In the genomic region with DNA sequence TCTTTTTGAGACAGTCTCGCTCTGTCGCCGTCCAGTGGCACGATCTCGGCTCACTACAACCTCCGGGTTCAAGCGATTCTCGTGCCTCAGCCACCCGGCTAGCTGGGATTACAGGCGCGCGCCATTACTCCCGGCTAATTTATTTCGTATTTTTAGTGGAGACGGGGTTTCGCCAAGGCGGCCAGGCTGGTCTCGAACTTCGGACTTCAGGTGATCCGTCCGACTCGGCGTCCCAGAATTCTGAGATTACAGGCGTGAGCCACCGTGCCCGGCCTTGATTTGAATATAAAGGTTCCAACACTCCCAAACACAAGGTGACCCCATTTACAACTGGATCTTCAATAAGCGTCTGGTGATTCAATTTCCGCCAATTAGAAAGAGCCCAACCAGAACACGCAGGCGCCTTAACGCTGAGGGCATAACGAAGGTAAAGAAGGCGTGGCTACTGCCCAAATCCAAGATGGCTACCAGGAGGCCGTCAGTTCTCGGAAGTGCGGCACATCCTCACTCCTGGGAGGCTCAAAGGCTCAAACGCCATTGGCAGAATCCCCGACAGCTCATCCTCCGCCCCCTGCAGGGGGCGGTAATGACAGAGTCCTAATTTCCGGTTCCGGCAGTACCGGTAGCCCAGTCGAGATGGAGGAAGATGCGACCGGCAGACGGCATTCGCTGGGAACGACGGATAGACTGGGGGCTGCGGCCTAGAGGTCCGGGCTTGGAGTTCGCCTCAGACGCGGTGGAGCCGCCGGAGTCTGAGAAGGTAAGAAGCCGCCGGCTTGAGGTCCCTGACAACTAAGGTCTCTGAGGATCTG, we compare ENCODE assay signal across 1 cellular context.
TF ChIP-seq lines count a peak whose summit lies in the region.

A gene with protein sequence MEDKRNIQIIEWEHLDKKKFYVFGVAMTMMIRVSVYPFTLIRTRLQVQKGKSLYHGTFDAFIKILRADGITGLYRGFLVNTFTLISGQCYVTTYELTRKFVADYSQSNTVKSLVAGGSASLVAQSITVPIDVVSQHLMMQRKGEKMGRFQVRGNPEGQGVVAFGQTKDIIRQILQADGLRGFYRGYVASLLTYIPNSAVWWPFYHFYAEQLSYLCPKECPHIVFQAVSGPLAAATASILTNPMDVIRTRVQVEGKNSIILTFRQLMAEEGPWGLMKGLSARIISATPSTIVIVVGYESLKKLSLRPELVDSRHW (plus strand): TSS at position 617 of the 812 bp plus-strand sequence. CDS start 5,744 bp downstream, outside the sequence.

TF ChIP-seq in WTC11, 78 proteins besides CTCF, POLR2A, EP300 and RAD21 (continued from another document):
- TF ChIP-seq, protein P1, sequence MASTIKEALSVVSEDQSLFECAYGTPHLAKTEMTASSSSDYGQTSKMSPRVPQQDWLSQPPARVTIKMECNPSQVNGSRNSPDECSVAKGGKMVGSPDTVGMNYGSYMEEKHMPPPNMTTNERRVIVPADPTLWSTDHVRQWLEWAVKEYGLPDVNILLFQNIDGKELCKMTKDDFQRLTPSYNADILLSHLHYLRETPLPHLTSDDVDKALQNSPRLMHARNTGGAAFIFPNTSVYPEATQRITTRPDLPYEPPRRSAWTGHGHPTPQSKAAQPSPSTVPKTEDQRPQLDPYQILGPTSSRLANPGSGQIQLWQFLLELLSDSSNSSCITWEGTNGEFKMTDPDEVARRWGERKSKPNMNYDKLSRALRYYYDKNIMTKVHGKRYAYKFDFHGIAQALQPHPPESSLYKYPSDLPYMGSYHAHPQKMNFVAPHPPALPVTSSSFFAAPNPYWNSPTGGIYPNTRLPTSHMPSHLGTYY (CRISPR knock-in tag; IDR thresholded peaks at IDR 0.05): no peak
- TF ChIP-seq, protein P2, sequence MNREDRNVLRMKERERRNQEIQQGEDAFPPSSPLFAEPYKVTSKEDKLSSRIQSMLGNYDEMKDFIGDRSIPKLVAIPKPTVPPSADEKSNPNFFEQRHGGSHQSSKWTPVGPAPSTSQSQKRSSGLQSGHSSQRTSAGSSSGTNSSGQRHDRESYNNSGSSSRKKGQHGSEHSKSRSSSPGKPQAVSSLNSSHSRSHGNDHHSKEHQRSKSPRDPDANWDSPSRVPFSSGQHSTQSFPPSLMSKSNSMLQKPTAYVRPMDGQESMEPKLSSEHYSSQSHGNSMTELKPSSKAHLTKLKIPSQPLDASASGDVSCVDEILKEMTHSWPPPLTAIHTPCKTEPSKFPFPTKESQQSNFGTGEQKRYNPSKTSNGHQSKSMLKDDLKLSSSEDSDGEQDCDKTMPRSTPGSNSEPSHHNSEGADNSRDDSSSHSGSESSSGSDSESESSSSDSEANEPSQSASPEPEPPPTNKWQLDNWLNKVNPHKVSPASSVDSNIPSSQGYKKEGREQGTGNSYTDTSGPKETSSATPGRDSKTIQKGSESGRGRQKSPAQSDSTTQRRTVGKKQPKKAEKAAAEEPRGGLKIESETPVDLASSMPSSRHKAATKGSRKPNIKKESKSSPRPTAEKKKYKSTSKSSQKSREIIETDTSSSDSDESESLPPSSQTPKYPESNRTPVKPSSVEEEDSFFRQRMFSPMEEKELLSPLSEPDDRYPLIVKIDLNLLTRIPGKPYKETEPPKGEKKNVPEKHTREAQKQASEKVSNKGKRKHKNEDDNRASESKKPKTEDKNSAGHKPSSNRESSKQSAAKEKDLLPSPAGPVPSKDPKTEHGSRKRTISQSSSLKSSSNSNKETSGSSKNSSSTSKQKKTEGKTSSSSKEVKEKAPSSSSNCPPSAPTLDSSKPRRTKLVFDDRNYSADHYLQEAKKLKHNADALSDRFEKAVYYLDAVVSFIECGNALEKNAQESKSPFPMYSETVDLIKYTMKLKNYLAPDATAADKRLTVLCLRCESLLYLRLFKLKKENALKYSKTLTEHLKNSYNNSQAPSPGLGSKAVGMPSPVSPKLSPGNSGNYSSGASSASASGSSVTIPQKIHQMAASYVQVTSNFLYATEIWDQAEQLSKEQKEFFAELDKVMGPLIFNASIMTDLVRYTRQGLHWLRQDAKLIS (CRISPR knock-in tag; IDR thresholded peaks at IDR 0.05; ENCODE audit: borderline replicate concordance): no peak
- no peak for TF ChIP-seq ZNF671 (CRISPR knock-in tag; IDR thresholded peaks at IDR 0.05)
- no peak for TF ChIP-seq GRHL2 (CRISPR knock-in tag; IDR thresholded peaks at IDR 0.05; ENCODE audit: insufficient replicate concordance, severe bottlenecking)
- TF ChIP-seq, protein P3, sequence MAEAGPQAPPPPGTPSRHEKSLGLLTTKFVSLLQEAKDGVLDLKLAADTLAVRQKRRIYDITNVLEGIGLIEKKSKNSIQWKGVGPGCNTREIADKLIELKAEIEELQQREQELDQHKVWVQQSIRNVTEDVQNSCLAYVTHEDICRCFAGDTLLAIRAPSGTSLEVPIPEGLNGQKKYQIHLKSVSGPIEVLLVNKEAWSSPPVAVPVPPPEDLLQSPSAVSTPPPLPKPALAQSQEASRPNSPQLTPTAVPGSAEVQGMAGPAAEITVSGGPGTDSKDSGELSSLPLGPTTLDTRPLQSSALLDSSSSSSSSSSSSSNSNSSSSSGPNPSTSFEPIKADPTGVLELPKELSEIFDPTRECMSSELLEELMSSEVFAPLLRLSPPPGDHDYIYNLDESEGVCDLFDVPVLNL (CRISPR knock-in tag; IDR thresholded peaks at IDR 0.05; ENCODE audit: borderline replicate concordance, low read depth): no peak
- TF ChIP-seq EMX1 (CRISPR knock-in tag; IDR thresholded peaks at IDR 0.05): no peak
- TF ChIP-seq GABPB1 (CRISPR knock-in tag; IDR thresholded peaks at IDR 0.05): peak; percentile 11; the same call in 1 of the 2 replicates
- TF ChIP-seq, protein P4, sequence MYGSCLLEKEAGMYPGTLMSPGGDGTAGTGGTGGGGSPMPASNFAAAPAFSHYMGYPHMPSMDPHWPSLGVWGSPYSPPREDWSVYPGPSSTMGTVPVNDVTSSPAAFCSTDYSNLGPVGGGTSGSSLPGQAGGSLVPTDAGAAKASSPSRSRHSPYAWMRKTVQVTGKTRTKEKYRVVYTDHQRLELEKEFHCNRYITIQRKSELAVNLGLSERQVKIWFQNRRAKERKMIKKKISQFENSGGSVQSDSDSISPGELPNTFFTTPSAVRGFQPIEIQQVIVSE (CRISPR knock-in tag; IDR thresholded peaks at IDR 0.05; ENCODE audit: borderline replicate concordance): no peak
- TF ChIP-seq, protein P5, sequence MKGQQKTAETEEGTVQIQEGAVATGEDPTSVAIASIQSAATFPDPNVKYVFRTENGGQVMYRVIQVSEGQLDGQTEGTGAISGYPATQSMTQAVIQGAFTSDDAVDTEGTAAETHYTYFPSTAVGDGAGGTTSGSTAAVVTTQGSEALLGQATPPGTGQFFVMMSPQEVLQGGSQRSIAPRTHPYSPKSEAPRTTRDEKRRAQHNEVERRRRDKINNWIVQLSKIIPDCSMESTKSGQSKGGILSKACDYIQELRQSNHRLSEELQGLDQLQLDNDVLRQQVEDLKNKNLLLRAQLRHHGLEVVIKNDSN (CRISPR knock-in tag; IDR thresholded peaks at IDR 0.05): peak; percentile 30; the same call in 1 of the 2 replicates
- TF ChIP-seq FOXK1 (CRISPR knock-in tag; IDR thresholded peaks at IDR 0.05): peak; percentile 81
- no peak for TF ChIP-seq ZBTB21 (CRISPR knock-in tag; IDR thresholded peaks at IDR 0.05; ENCODE audit: borderline replicate concordance)
- TF ChIP-seq OVOL2 (CRISPR knock-in tag; IDR thresholded peaks at IDR 0.05; ENCODE audit: borderline replicate concordance): no peak
- TF ChIP-seq, protein P6, sequence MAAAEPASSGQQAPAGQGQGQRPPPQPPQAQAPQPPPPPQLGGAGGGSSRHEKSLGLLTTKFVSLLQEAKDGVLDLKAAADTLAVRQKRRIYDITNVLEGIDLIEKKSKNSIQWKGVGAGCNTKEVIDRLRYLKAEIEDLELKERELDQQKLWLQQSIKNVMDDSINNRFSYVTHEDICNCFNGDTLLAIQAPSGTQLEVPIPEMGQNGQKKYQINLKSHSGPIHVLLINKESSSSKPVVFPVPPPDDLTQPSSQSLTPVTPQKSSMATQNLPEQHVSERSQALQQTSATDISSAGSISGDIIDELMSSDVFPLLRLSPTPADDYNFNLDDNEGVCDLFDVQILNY (CRISPR knock-in tag; IDR thresholded peaks at IDR 0.05): no peak
- TF ChIP-seq NR1H2 (CRISPR knock-in tag; IDR thresholded peaks at IDR 0.05): no peak
- TF ChIP-seq NFYB (CRISPR knock-in tag; conservative IDR thresholded peaks at IDR 0.05; ENCODE audit: low read depth): peak; percentile 60
